Comparison of ENCODE assay signal across 8 cellular contexts in genomic region chr16:81745704-81746558, GRCh38. TPM values are rescaled to one million over a fixed set of nuclear protein-coding genes. Genes with fewer than 3 reads are reported as not detected.
DNase-seq lines count a peak whose midpoint lies in the region; TF ChIP-seq lines count a peak whose summit lies in the region.

No MANE protein-coding gene starts in this region.

- H3K9me3 Mint-ChIP-seq in activated CD4-positive, alpha-beta T cell treated with anti-CD3 and anti-CD28 coated beads, Interleukin-2, amount 10 ng/mL, durations not matched to agents 24 days and 14 days: peaks cover 9% of the 10 kb centered on the region

- 20% methylated on average over 33 of the region's 33 CpGs for WGBS in liver

- H3K27me3 ChIP-seq in liver (ENCODE audit: control insufficient read depth in 4 of 4, insufficient read depth in 4 of 4, low read length in 3 of 4): no peaks in the 10 kb centered on the region

- H3K27ac ChIP-seq in liver (ENCODE audit: low read depth in 1 of 2, low read length in 2 of 2): no peak overlapping the region

- H3K36me3 ChIP-seq in ES-I3 (ENCODE audit: insufficient read depth, low read length) (no peaks in the 10 kb centered on the region), liver (ENCODE audit: control insufficient read depth in 4 of 4, insufficient read depth in 3 of 4, low read depth in 1 of 4, low read length in 3 of 4) (no peaks in the 10 kb centered on the region)

- DNase-seq in H4 (ENCODE audit: low spot score): peak; percentile 45
- peak; percentile 59 for DNase-seq in MV-4-11 (lab: John Stamatoyannopoulos, UW)
- DNase-seq in activated CD4-positive, alpha-beta T cell treated with anti-CD3 and anti-CD28 coated beads, Interleukin-2, amount 10 ng/mL, durations not matched to agents 24 days and 14 days: peak; percentile 93
- peak; percentile 37 for DNase-seq in dedifferentiated amniotic fluid mesenchymal stem cell (ENCODE audit: extremely low spot score)
- peak; percentile 81 for DNase-seq in stimulated activated CD4-positive, alpha-beta T cell treated with anti-CD3 and anti-CD28 coated beads, Interleukin-4, amount 100 ng/mL, for 24 hours
- DNase-seq in NCI-H128 (lab: John Stamatoyannopoulos, UW; ENCODE audit: unreplicated experiment): no peak

- peaks cover 12% of the 10 kb centered on the region; the same call in 1 of the 2 replicates for H3K4me1 ChIP-seq in ES-I3 (ENCODE audit: insufficient read depth, low read length)
- peaks cover 0 to 9% (median 2%) of the 10 kb centered on the region in 4 donors for H3K4me1 ChIP-seq in liver (ENCODE audit: control insufficient read depth in 4 of 4, insufficient read depth in 4 of 4, low read length in 3 of 4)

- no peaks in the 10 kb centered on the region for H3K27me3 Mint-ChIP-seq in activated CD4-positive, alpha-beta T cell treated with anti-CD3 and anti-CD28 coated beads, Interleukin-2, amount 10 ng/mL, durations not matched to agents 24 days and 14 days

- peak overlapping the region; percentile 30 to 66 (median 44) for H3K4me3 ChIP-seq in liver (ENCODE audit: low read depth in 1 of 3, low read length in 3 of 3)

- H3K27ac Mint-ChIP-seq in activated CD4-positive, alpha-beta T cell treated with anti-CD3 and anti-CD28 coated beads, Interleukin-2, amount 10 ng/mL, durations not matched to agents 24 days and 14 days: peak overlapping the region; percentile 86

- H3K4me1 Mint-ChIP-seq in activated CD4-positive, alpha-beta T cell treated with anti-CD3 and anti-CD28 coated beads, Interleukin-2, amount 10 ng/mL, durations not matched to agents 24 days and 14 days: peaks cover 19% of the 10 kb centered on the region

- peak overlapping the region; percentile 84 for H3K4me3 Mint-ChIP-seq in activated CD4-positive, alpha-beta T cell treated with anti-CD3 and anti-CD28 coated beads, Interleukin-2, amount 10 ng/mL, durations not matched to agents 24 days and 14 days

- intact Hi-C loops in activated CD4-positive, alpha-beta T cell treated with anti-CD3 and anti-CD28 coated beads, Interleukin-2, amount 10 ng/mL, durations not matched to agents 24 days and 14 days (cut with micrococcal nuclease): loop anchor here (5.0 to 10.0 kb wide), 2 partner anchors 126 to 741 kb away; partner anchors contain the start of genes CENPN and CMC2

- H3K9me3 ChIP-seq in ES-I3 (ENCODE audit: control insufficient read depth, insufficient read depth, low read length) (no peaks in the 10 kb centered on the region), liver (ENCODE audit: control insufficient read depth in 4 of 4, low read length in 3 of 4) (no peaks in the 10 kb centered on the region)

- no peaks in the 10 kb centered on the region for H3K36me3 Mint-ChIP-seq in activated CD4-positive, alpha-beta T cell treated with anti-CD3 and anti-CD28 coated beads, Interleukin-2, amount 10 ng/mL, durations not matched to agents 24 days and 14 days (ENCODE audit: low read depth)

- no peak for TF ChIP-seq RAD21 in liver (IDR thresholded peaks at IDR 0.05)

- H3K9ac ChIP-seq in ES-I3 (ENCODE audit: low read depth, low read length) (peak overlapping the region; percentile 64; the same call in 1 of the 2 replicates), liver (ENCODE audit: low read depth in 1 of 2, low read length in 2 of 2) (no peak overlapping the region)

- no peak for TF ChIP-seq CTCF in liver (IDR thresholded peaks at IDR 0.05; ENCODE audit: low read depth, low read length, missing input control)

TF ChIP-seq in liver, 16 proteins besides CTCF, POLR2A, EP300 and RAD21:
- TF ChIP-seq NR2F2 (IDR thresholded peaks at IDR 0.05) (no peak), YY1 (IDR thresholded peaks at IDR 0.05) (peak; percentile 94), GABPA (IDR thresholded peaks at IDR 0.05 in 1 of 2, conservative IDR thresholded peaks at IDR 0.05 in 1 of 2) (peak; percentile 85 to 96)

RNA-seq across cellular contexts. Expression of gene PLCG2, which starts 33.2 kb away (rescaled TPM):
- total RNA-seq in H4 (2014; rRNA removed; shearing (Covaris generic)): 2.2 and 3.2 TPM in 2 replicates
- total RNA-seq in activated CD4-positive, alpha-beta T cell treated with anti-CD3 and anti-CD28 coated beads, Interleukin-2, amount 10 ng/mL, durations not matched to agents 24 days and 14 days: 6.8 and 6.9 TPM in 2 replicates
- total RNA-seq in liver: 10 to 100 TPM; 20.8 to 21.6 TPM
- polyA plus RNA-seq in liver: 10 to 100 TPM in 1 of 2 donors, 1 to 10 TPM in 1; 7.1 to 10.8 TPM
